ENCODE assay signal across 14 cellular contexts in genomic region chr7:24456526-24457214, GRCh38.
DNase-seq lines count a peak whose midpoint lies in the region; ATAC-seq, FAIRE-seq and TF ChIP-seq lines count a peak whose summit lies in the region.
"Had no signal": no experiment of that assay in that cellular context is flagged by ENCODE, and none has a peak within 500 bp of the region (broad histone marks: within the 10 kb centered on the region; RNA-seq: fewer than 3 reads in every experiment).

No MANE protein-coding gene starts in this region.

- H4K91ac ChIP-seq in mesenchymal stem cell (ENCODE audit: low read length) = no peak overlapping the region

- H3K4me3 ChIP-seq in mesenchymal stem cell (ENCODE audit: insufficient read depth in 1 of 2, low read depth in 1 of 2, low read length in 2 of 2) = no peak overlapping the region
- no peak overlapping the region for H3K4me3 ChIP-seq in mammary epithelial cell (replicated peaks in 1 of 3; ENCODE audit: insufficient read depth in 1 of 3, low read depth in 2 of 3, low read length in 3 of 3)
- no peak overlapping the region for H3K4me3 ChIP-seq in foreskin fibroblast (ENCODE audit: low read depth in 1 of 2, low read length in 2 of 2)
- H3K4me3 ChIP-seq in ovary = no peak overlapping the region
- H3K4me3 ChIP-seq: right atrium auricular region had no signal

- H3K27me3 ChIP-seq in mesenchymal stem cell (ENCODE audit: control insufficient read depth in 1 of 2, insufficient read depth in 1 of 2, low read length in 2 of 2) (no peaks in the 10 kb centered on the region), mammary epithelial cell (ENCODE audit: insufficient read depth, low read length) (no peaks in the 10 kb centered on the region), ovary (no peaks in the 10 kb centered on the region)
- H3K27me3 ChIP-seq: right atrium auricular region had no signal

- H3K14ac ChIP-seq in mesenchymal stem cell (ENCODE audit: low read length in 2 of 2) = no peak overlapping the region

- no peaks in the 10 kb centered on the region for H3K4me1 ChIP-seq in mesenchymal stem cell (ENCODE audit: control insufficient read depth, insufficient read depth, low read depth, low read length)
- no peaks in the 10 kb centered on the region for H3K4me1 ChIP-seq in mammary epithelial cell (ENCODE audit: insufficient read depth, low read length)
- peaks cover 2% of the 10 kb centered on the region for H3K4me1 ChIP-seq in ovary (ENCODE audit: insufficient read depth)
- H3K4me1 ChIP-seq: right atrium auricular region had no signal

- H2BK5ac ChIP-seq in mesenchymal stem cell (ENCODE audit: low read depth, low read length, poor library complexity, severe bottlenecking) = no peak overlapping the region

- no peak overlapping the region for H3K18ac ChIP-seq in mesenchymal stem cell (ENCODE audit: low read depth in 1 of 2, low read length in 2 of 2)

- H3K9me3 ChIP-seq in mesenchymal stem cell (ENCODE audit: control insufficient read depth, low read length) (no peaks in the 10 kb centered on the region), mammary epithelial cell (replicated peaks; ENCODE audit: insufficient read depth, low read length) (no peaks in the 10 kb centered on the region), ovary (no peaks in the 10 kb centered on the region)
- H3K9me3 ChIP-seq: right atrium auricular region had no signal

- H2BK15ac ChIP-seq in mesenchymal stem cell (ENCODE audit: low read depth, poor library complexity, severe bottlenecking) = no peak overlapping the region

- dilution Hi-C loops in mammary epithelial cell (cut with HindIII; ENCODE audit: low sequenced_read_pairs) = loop anchor here (5.0 kb wide), 1 partner anchor 69 kb away; no protein-coding TSS in a partner anchor

- H3K4me2 ChIP-seq in mesenchymal stem cell (ENCODE audit: low read length, poor library complexity, severe bottlenecking) (no peak overlapping the region), mammary epithelial cell (ENCODE audit: insufficient read depth, low read depth, low read length) (no peak overlapping the region)

- no peak for TF ChIP-seq CTCF in mammary epithelial cell (conservative IDR thresholded peaks at IDR 0.05 in 1 of 2, IDR thresholded peaks at IDR 0.05 in 1 of 2; ENCODE audit: extremely low read depth in 1 of 2, insufficient read depth in 1 of 2, low read depth in 1 of 2, low read length in 2 of 2)
- no peak for TF ChIP-seq CTCF in foreskin fibroblast (IDR thresholded peaks at IDR 0.05; ENCODE audit: low read depth, low read length)
- no peak for TF ChIP-seq CTCF in ovary (IDR thresholded peaks at IDR 0.05)
- TF ChIP-seq CTCF in GM13976 (IDR thresholded peaks at IDR 0.05; ENCODE audit: borderline replicate concordance, control extremely low read depth, extremely low read depth, insufficient read depth, missing control alignments) = no peak

- no peak overlapping the region for H3K23ac ChIP-seq in mesenchymal stem cell (ENCODE audit: low read length in 2 of 2)

- DNase-seq in GM18507 (ENCODE audit: extremely low spot score, insufficient read length, low read depth) (no peak), NCI-H226 (peak; percentile 20), mesenchymal stem cell (peak; percentile 29), mammary epithelial cell (no peak), foreskin fibroblast (no peak), ovary (no peak), GM13976 (ENCODE audit: low spot score) (no peak)
- DNase-seq: aorta, C1 segment of cervical spinal cord, hippocampal formation, NCI-H2227 treated with DMSO at 0.1 percent for 48 hours, RPMI8226 had no signal

- peak; percentile 49 for ATAC-seq in GM21737 (IDR thresholded peaks at IDR 0.05; ENCODE audit: unreplicated experiment)

- H4K8ac ChIP-seq in mesenchymal stem cell (ENCODE audit: low read length) = no peak overlapping the region

- H2AFZ ChIP-seq in mesenchymal stem cell (ENCODE audit: low read depth, low read length) = no peak overlapping the region
- H2AFZ ChIP-seq in mammary epithelial cell (ENCODE audit: low read depth, low read length) = no peak overlapping the region

- H3K4ac ChIP-seq in mesenchymal stem cell (ENCODE audit: low read depth in 1 of 2, low read length in 2 of 2) = no peak overlapping the region

- no peak overlapping the region for H2AK5ac ChIP-seq in mesenchymal stem cell (ENCODE audit: low read length, severe bottlenecking)

- BruUV-seq in mammary epithelial cell (replicated peaks; lab: Mats Ljungman, UMichigan) = no TSS peak

- in situ Hi-C loops in mammary epithelial cell (cut with MboI; ENCODE audit: low sequenced_read_pairs in 2 of 2) = no loop called here
- in situ Hi-C loops in GM13976 (cut with MboI; ENCODE audit: low sequenced_read_pairs, unreplicated experiment) = no loop called here

- H3K9ac ChIP-seq in mesenchymal stem cell (ENCODE audit: low read length) (no peak overlapping the region), mammary epithelial cell (ENCODE audit: insufficient read depth, low read length) (no peak overlapping the region)

- no peaks in the 10 kb centered on the region for H4K20me1 ChIP-seq in mammary epithelial cell (ENCODE audit: insufficient read depth, low read length)

- H2BK12ac ChIP-seq in mesenchymal stem cell (ENCODE audit: low read length in 2 of 2) = no peak overlapping the region

- WGBS in mesenchymal stem cell = 51% methylated on average over 3 of the region's 4 CpGs
- 33% methylated on average over 4 of the region's 4 CpGs for WGBS in mammary epithelial cell (ENCODE audit: low coverage, missing lambda C conversion rate)
- 9 to 18% (median 14%) methylated on average over 4 of the region's 4 CpGs for WGBS in ovary, 3 donors

- H3K27ac ChIP-seq in mesenchymal stem cell (ENCODE audit: low read length, poor library complexity, severe bottlenecking) = no peak overlapping the region
- H3K27ac ChIP-seq in mammary epithelial cell (ENCODE audit: insufficient read depth, low read depth, low read length) = no peak overlapping the region
- H3K27ac ChIP-seq in ovary = no peak overlapping the region
- H3K27ac ChIP-seq: right atrium auricular region had no signal

- no peak overlapping the region for H2BK120ac ChIP-seq in mesenchymal stem cell (ENCODE audit: low read depth, low read length)

- no peak for TF ChIP-seq EP300 in ovary (IDR thresholded peaks at IDR 0.05)

- CTCF ChIA-PET in mammary epithelial cell (lab: Charles Lee; ENCODE audit: low non-redundant PET) = interaction anchor here (0.7 kb wide), 1 partner anchor 14 kb away, joined by 3 read pairs; no protein-coding TSS in a partner anchor

- intact Hi-C loops in mammary epithelial cell (cut with micrococcal nuclease) = no loop called here
- intact Hi-C loops in ovary (cut with DNase I) = loop anchor here in 1 of 4 donors (10.0 kb wide), 1 partner anchor 788 kb away; no protein-coding TSS in a partner anchor

- no peaks in the 10 kb centered on the region for H3K79me2 ChIP-seq in mammary epithelial cell (ENCODE audit: insufficient read depth, low read length)

- H3K36me3 ChIP-seq in mesenchymal stem cell (ENCODE audit: control insufficient read depth in 1 of 2, insufficient read depth in 2 of 2, low read depth in 1 of 2, low read length in 2 of 2) (no peaks in the 10 kb centered on the region), mammary epithelial cell (ENCODE audit: insufficient read depth, low read length) (no peaks in the 10 kb centered on the region), ovary (no peaks in the 10 kb centered on the region)
- H3K36me3 ChIP-seq: right atrium auricular region had no signal

- FAIRE-seq in GM18507 (lab: Jason Lieb, UNC) = peak; percentile 81

- no peaks in the 10 kb centered on the region for H3K79me1 ChIP-seq in mesenchymal stem cell (replicated peaks; ENCODE audit: low read length, poor library complexity, severe bottlenecking)

- TF ChIP-seq POLR2A in ovary (IDR thresholded peaks at IDR 0.05) = no peak

Comparison
In these comparisons a context has a peak if more than half of its experiments do, and no peak if none do; other contexts are left out.
1. DNase-seq: peak in NCI-H226 (single experiment) and mesenchymal stem cell (single experiment); none in GM18507 (single experiment), mammary epithelial cell (single experiment), foreskin fibroblast (0 of 2), ovary (0 of 5) and GM13976 (single experiment).